Comparison of ENCODE assay signal across 13 cellular contexts in genomic region chr2:30871980-30872789, GRCh38.
DNase-seq lines count a peak whose midpoint lies in the region; ATAC-seq and TF ChIP-seq lines count a peak whose summit lies in the region.
"Had no signal": no experiment of that assay in that cellular context is flagged by ENCODE, and none has a peak within 500 bp of the region (broad histone marks: within the 10 kb centered on the region; RNA-seq: fewer than 3 reads in every experiment).

No MANE protein-coding gene starts in this region.

- TF ChIP-seq CTCF in HFF-Myc (IDR thresholded peaks at IDR 0.05; ENCODE audit: low read depth, low read length, missing control alignments), result no peak

- DNase-seq in HFF-Myc (ENCODE audit: extremely low read depth, low read depth), result peak; percentile 12
- peak; percentile 91 for DNase-seq in NCI-H510A (lab: John Stamatoyannopoulos, UW)
- DNase-seq in renal cortical epithelial cell (ENCODE audit: low read depth), result peak; percentile 99
- no peak for DNase-seq in ureter (ENCODE audit: low spot score)
- DNase-seq in stimulated activated CD4-positive, alpha-beta T cell treated with anti-CD3 and anti-CD28 coated beads, Interleukin-4, amount 100 ng/mL, for 4 hours, result no peak
- DNase-seq: aorta; Caco-2; effector CD8-positive, alpha-beta T cell; glutamatergic neuron; midbrain had no signal

- peak; percentile 97 for ATAC-seq in esophagus mucosa
- ATAC-seq in HG02970 (IDR thresholded peaks at IDR 0.05; ENCODE audit: low FRiP score, unreplicated experiment), result no peak
- ATAC-seq: HCT116 had no signal

- H3K4me3 ChIP-seq in HFF-Myc (replicated peaks; ENCODE audit: low read depth, low read length), result no peak overlapping the region

Comparison
In these comparisons a context has a peak if more than half of its experiments do, and no peak if none do; other contexts are left out.
1. DNase-seq: peak in HFF-Myc (single experiment), NCI-H510A (single experiment) and renal cortical epithelial cell (single experiment); none in ureter (single experiment) and stimulated activated CD4-positive, alpha-beta T cell treated with anti-CD3 and anti-CD28 coated beads, Interleukin-4, amount 100 ng/mL, for 4 hours (0 of 2).